In the genomic region with DNA sequence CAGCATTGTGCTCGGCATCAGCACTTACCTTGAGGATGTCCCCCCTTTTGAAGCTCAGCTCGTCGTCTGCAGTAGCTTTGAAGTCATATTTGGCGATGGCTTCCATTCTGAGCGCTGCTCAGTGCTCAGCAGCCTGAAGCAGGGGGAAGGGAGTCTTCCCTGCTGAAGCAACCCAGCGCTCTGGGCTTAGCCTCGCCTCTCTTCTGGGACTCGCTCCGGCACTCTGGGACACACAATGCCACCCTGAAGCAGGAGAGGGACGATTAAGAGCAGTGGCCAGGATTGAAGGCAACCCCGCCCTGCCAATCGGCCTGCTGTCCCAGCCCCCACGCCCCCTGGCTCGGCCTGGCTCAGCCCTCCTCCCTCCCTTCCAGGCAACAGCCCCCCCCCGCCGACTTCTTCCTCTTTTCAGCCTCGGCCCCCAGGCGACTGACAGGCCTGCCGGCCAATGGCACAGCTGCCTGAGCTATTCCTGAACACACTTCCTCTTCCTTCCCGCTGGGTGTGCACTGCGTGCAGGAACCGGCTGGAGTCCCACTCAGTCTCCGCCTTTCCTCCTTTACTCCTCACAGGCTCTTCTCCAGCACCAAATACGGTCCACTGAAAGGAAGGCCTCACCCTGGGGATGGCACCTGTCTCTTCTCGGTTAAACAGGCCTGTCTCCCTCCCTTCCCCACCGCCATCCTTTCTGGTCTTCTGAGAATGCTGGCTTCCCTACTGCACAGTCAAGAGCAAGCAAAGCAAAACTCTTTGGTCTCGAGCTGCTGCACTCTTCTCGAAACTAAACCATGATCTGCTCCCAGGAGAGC, we compare ENCODE assay signal across 1 cellular context.
TF ChIP-seq lines count a peak whose summit lies in the region.

No MANE protein-coding gene starts in this region.

TF ChIP-seq in HepG2, 621 proteins besides CTCF, POLR2A, EP300 and RAD21 (continued from another document and continues in another):
- TF ChIP-seq, protein P1, sequence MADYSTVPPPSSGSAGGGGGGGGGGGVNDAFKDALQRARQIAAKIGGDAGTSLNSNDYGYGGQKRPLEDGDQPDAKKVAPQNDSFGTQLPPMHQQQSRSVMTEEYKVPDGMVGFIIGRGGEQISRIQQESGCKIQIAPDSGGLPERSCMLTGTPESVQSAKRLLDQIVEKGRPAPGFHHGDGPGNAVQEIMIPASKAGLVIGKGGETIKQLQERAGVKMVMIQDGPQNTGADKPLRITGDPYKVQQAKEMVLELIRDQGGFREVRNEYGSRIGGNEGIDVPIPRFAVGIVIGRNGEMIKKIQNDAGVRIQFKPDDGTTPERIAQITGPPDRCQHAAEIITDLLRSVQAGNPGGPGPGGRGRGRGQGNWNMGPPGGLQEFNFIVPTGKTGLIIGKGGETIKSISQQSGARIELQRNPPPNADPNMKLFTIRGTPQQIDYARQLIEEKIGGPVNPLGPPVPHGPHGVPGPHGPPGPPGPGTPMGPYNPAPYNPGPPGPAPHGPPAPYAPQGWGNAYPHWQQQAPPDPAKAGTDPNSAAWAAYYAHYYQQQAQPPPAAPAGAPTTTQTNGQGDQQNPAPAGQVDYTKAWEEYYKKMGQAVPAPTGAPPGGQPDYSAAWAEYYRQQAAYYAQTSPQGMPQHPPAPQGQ (CRISPR knock-in tag; IDR thresholded peaks at IDR 0.05; ENCODE audit: borderline replicate concordance), result no peak
- TF ChIP-seq PAWR (CRISPR knock-in tag; IDR thresholded peaks at IDR 0.05; ENCODE audit: borderline replicate concordance) (no peak), MZF1 (CRISPR knock-in tag; IDR thresholded peaks at IDR 0.05; ENCODE audit: borderline replicate concordance) (no peak), ZNF619 (CRISPR knock-in tag; IDR thresholded peaks at IDR 0.05) (0 out of 2 replicates have a peak, but pooled peaks have one; percentile 54), HDAC6 (IDR thresholded peaks at IDR 0.05; ENCODE audit: low read depth, low read length) (no peak), ZNF10 (CRISPR knock-in tag; IDR thresholded peaks at IDR 0.05; ENCODE audit: borderline replicate concordance, low read depth) (no peak), SIN3A (IDR thresholded peaks at IDR 0.05; ENCODE audit: borderline replicate concordance, low read depth, low read length) (peak; percentile 89; the same call in 1 of the 2 replicates), ZSCAN25 (CRISPR knock-in tag; IDR thresholded peaks at IDR 0.05) (peak; percentile 45; the same call in 1 of the 2 replicates), ZSCAN29 (CRISPR knock-in tag; conservative IDR thresholded peaks at IDR 0.05) (0 out of 2 replicates have a peak, but pooled peaks have one; percentile 39), ZNF7 (CRISPR knock-in tag; IDR thresholded peaks at IDR 0.05) (no peak), ZKSCAN5 (CRISPR knock-in tag; IDR thresholded peaks at IDR 0.05) (no peak), RFX5 (IDR thresholded peaks at IDR 0.05; ENCODE audit: low read depth, low read length) (no peak), SP4 (CRISPR knock-in tag; IDR thresholded peaks at IDR 0.05) (peak; percentile 79; the same call in 1 of the 2 replicates), KMT2B (CRISPR knock-in tag; IDR thresholded peaks at IDR 0.05) (peak; percentile 95), HNF4G (IDR thresholded peaks at IDR 0.05; ENCODE audit: borderline replicate concordance, low read depth, low read length) (no peak), HNF4G (CRISPR knock-in tag; IDR thresholded peaks at IDR 0.05; ENCODE audit: borderline replicate concordance, low read depth) (no peak), THAP11 (CRISPR knock-in tag; IDR thresholded peaks at IDR 0.05) (peak; percentile 90), RXRA (CRISPR knock-in tag; IDR thresholded peaks at IDR 0.05) (peak; percentile 56), ZNF383 (CRISPR knock-in tag; IDR thresholded peaks at IDR 0.05; ENCODE audit: borderline replicate concordance) (no peak), ZNF678 (CRISPR knock-in tag; IDR thresholded peaks at IDR 0.05) (no peak; the same call in 1 of the 2 replicates), ZNF556 (CRISPR knock-in tag; IDR thresholded peaks at IDR 0.05; ENCODE audit: borderline replicate concordance) (peak; percentile 73; the same call in 1 of the 2 replicates), JUNB (CRISPR knock-in tag; IDR thresholded peaks at IDR 0.05; ENCODE audit: borderline replicate concordance) (no peak), MYNN (CRISPR knock-in tag; IDR thresholded peaks at IDR 0.05; ENCODE audit: low read depth) (0 out of 2 replicates have a peak, but pooled peaks have one; percentile 30), PCBP2 (optimal IDR thresholded peaks at IDR 0.05; ENCODE audit: low read depth, low read length, poor library complexity, severe bottlenecking) (no peak), ZNF557 (CRISPR knock-in tag; IDR thresholded peaks at IDR 0.05) (0 out of 2 replicates have a peak, but pooled peaks have one; percentile 62), ZNF605 (CRISPR knock-in tag; IDR thresholded peaks at IDR 0.05) (peak; percentile 57), ZNF780A (CRISPR knock-in tag; IDR thresholded peaks at IDR 0.05) (peak; percentile 67; the same call in 1 of the 2 replicates), TCF12 (IDR thresholded peaks at IDR 0.05) (no peak), TCF12 (CRISPR knock-in tag; IDR thresholded peaks at IDR 0.05) (no peak), ZNF607 (CRISPR knock-in tag; IDR thresholded peaks at IDR 0.05; ENCODE audit: borderline replicate concordance) (no peak), ZNF431 (CRISPR knock-in tag; IDR thresholded peaks at IDR 0.05; ENCODE audit: borderline replicate concordance, low read depth) (no peak), ZNF30 (CRISPR knock-in tag; IDR thresholded peaks at IDR 0.05) (no peak), NFYC (CRISPR knock-in tag; IDR thresholded peaks at IDR 0.05) (peak; percentile 91), ZNF773 (CRISPR knock-in tag; IDR thresholded peaks at IDR 0.05; ENCODE audit: borderline replicate concordance) (no peak), ZNF788 (CRISPR knock-in tag; IDR thresholded peaks at IDR 0.05; ENCODE audit: borderline replicate concordance) (peak; percentile 63; the same call in 1 of the 2 replicates), ZNF546 (CRISPR knock-in tag; conservative IDR thresholded peaks at IDR 0.05) (no peak), ZBTB8A (CRISPR knock-in tag; IDR thresholded peaks at IDR 0.05; ENCODE audit: borderline replicate concordance, low read depth) (no peak), ZFY (CRISPR knock-in tag; IDR thresholded peaks at IDR 0.05) (peak; percentile 87), ZKSCAN1 (IDR thresholded peaks at IDR 0.05; ENCODE audit: low read length) (no peak), NFE2L2 (IDR thresholded peaks at IDR 0.05; ENCODE audit: low read length) (no peak)
- TF ChIP-seq, protein P2, sequence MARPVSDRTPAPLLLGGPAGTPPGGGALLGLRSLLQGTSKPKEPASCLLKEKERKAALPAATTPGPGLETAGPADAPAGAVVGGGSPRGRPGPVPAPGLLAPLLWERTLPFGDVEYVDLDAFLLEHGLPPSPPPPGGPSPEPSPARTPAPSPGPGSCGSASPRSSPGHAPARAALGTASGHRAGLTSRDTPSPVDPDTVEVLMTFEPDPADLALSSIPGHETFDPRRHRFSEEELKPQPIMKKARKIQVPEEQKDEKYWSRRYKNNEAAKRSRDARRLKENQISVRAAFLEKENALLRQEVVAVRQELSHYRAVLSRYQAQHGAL (CRISPR knock-in tag; IDR thresholded peaks at IDR 0.05; ENCODE audit: not compliant biosample characterization), result no peak
- TF ChIP-seq, protein P3, sequence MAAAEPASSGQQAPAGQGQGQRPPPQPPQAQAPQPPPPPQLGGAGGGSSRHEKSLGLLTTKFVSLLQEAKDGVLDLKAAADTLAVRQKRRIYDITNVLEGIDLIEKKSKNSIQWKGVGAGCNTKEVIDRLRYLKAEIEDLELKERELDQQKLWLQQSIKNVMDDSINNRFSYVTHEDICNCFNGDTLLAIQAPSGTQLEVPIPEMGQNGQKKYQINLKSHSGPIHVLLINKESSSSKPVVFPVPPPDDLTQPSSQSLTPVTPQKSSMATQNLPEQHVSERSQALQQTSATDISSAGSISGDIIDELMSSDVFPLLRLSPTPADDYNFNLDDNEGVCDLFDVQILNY (CRISPR knock-in tag; conservative IDR thresholded peaks at IDR 0.05), result peak; percentile 70; the same call in 1 of the 2 replicates
- TF ChIP-seq, protein P4, sequence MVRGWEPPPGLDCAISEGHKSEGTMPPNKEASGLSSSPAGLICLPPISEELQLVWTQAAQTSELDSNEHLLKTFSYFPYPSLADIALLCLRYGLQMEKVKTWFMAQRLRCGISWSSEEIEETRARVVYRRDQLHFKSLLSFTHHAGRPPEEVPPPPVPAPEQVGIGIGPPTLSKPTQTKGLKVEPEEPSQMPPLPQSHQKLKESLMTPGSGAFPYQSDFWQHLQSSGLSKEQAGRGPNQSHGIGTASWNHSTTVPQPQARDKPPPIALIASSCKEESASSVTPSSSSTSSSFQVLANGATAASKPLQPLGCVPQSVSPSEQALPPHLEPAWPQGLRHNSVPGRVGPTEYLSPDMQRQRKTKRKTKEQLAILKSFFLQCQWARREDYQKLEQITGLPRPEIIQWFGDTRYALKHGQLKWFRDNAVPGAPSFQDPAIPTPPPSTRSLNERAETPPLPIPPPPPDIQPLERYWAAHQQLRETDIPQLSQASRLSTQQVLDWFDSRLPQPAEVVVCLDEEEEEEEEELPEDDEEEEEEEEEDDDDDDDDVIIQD (CRISPR knock-in tag; IDR thresholded peaks at IDR 0.05; ENCODE audit: low read depth), result no peak
- TF ChIP-seq, protein P5, sequence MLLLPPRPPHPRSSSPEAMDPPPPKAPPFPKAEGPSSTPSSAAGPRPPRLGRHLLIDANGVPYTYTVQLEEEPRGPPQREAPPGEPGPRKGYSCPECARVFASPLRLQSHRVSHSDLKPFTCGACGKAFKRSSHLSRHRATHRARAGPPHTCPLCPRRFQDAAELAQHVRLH (CRISPR knock-in tag; IDR thresholded peaks at IDR 0.05; ENCODE audit: borderline replicate concordance, low read depth), result no peak
- TF ChIP-seq, protein P6, sequence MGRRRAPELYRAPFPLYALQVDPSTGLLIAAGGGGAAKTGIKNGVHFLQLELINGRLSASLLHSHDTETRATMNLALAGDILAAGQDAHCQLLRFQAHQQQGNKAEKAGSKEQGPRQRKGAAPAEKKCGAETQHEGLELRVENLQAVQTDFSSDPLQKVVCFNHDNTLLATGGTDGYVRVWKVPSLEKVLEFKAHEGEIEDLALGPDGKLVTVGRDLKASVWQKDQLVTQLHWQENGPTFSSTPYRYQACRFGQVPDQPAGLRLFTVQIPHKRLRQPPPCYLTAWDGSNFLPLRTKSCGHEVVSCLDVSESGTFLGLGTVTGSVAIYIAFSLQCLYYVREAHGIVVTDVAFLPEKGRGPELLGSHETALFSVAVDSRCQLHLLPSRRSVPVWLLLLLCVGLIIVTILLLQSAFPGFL (CRISPR knock-in tag; IDR thresholded peaks at IDR 0.05), result no peak
- TF ChIP-seq, protein P7, sequence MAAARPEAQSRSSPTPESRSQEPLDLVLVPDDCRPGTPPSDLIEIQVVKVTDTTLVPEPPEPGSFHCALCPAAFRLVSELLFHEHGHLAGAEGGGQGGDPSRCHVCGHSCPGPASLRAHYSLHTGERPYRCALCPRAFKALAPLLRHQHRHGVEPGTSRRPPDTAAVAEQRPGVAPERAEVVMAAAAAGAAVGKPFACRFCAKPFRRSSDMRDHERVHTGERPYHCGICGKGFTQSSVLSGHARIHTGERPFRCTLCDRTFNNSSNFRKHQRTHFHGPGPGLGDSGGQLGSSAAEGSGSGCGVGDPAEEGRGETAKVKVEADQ (CRISPR knock-in tag; IDR thresholded peaks at IDR 0.05; ENCODE audit: borderline replicate concordance), result 0 out of 2 replicates have a peak, but pooled peaks have one; percentile 84
- TF ChIP-seq, protein P8, sequence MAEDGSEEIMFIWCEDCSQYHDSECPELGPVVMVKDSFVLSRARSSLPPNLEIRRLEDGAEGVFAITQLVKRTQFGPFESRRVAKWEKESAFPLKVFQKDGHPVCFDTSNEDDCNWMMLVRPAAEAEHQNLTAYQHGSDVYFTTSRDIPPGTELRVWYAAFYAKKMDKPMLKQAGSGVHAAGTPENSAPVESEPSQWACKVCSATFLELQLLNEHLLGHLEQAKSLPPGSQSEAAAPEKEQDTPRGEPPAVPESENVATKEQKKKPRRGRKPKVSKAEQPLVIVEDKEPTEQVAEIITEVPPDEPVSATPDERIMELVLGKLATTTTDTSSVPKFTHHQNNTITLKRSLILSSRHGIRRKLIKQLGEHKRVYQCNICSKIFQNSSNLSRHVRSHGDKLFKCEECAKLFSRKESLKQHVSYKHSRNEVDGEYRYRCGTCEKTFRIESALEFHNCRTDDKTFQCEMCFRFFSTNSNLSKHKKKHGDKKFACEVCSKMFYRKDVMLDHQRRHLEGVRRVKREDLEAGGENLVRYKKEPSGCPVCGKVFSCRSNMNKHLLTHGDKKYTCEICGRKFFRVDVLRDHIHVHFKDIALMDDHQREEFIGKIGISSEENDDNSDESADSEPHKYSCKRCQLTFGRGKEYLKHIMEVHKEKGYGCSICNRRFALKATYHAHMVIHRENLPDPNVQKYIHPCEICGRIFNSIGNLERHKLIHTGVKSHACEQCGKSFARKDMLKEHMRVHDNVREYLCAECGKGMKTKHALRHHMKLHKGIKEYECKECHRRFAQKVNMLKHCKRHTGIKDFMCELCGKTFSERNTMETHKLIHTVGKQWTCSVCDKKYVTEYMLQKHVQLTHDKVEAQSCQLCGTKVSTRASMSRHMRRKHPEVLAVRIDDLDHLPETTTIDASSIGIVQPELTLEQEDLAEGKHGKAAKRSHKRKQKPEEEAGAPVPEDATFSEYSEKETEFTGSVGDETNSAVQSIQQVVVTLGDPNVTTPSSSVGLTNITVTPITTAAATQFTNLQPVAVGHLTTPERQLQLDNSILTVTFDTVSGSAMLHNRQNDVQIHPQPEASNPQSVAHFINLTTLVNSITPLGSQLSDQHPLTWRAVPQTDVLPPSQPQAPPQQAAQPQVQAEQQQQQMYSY (CRISPR knock-in tag; IDR thresholded peaks at IDR 0.05), result no peak
- TF ChIP-seq, protein P9, sequence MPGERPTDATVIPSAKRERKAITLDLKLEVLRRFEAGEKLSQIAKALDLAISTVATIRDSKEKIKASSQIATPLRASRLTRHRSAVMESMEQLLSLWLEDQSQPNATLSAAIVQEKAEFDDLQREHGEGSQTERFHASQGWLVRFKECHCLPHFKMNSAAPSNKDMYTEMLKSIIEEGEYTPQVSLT (CRISPR knock-in tag; IDR thresholded peaks at IDR 0.05; ENCODE audit: borderline replicate concordance, low read depth), result no peak
